ENCODE assay signal across 1 cellular context in genomic region chr10:22719406-22720042, GRCh38.
TF ChIP-seq lines count a peak whose summit lies in the region.

No MANE protein-coding gene starts in this region.

TF ChIP-seq in HEK293, 187 proteins besides CTCF, POLR2A, EP300 and RAD21 (continued from another document):
- no peak for TF ChIP-seq PBX3 (CRISPR knock-in tag; IDR thresholded peaks at IDR 0.05)
- TF ChIP-seq ZNF148 (tag by site-specific recombination; IDR thresholded peaks at IDR 0.05; ENCODE audit: borderline replicate concordance) = no peak
- TF ChIP-seq ZNF155 (tag by site-specific recombination; IDR thresholded peaks at IDR 0.05) = no peak
- TF ChIP-seq ZNF529 (tag by site-specific recombination; IDR thresholded peaks at IDR 0.05; ENCODE audit: insufficient replicate concordance) = no peak
- no peak; the same call in 1 of the 2 replicates for TF ChIP-seq GLI2 (tag by site-specific recombination; IDR thresholded peaks at IDR 0.05; ENCODE audit: borderline replicate concordance, low read depth)
- no peak for TF ChIP-seq BCL11A (tag by site-specific recombination; IDR thresholded peaks at IDR 0.05; ENCODE audit: low read depth)
- no peak for TF ChIP-seq SP7 (tag by site-specific recombination; IDR thresholded peaks at IDR 0.05)
- TF ChIP-seq ZNF23 (tag by site-specific recombination; IDR thresholded peaks at IDR 0.05; ENCODE audit: borderline replicate concordance) = no peak
- peak; percentile 76; the same call in 1 of the 2 replicates for TF ChIP-seq ZNF791 (tag by site-specific recombination; IDR thresholded peaks at IDR 0.05)
- TF ChIP-seq ZNF433 (tag by site-specific recombination; IDR thresholded peaks at IDR 0.05; ENCODE audit: low read depth) = peak; percentile 97
- TF ChIP-seq ZBTB44 (tag by site-specific recombination; IDR thresholded peaks at IDR 0.05) = no peak
- TF ChIP-seq ZNF157 (tag by site-specific recombination; IDR thresholded peaks at IDR 0.05) = no peak
- no peak for TF ChIP-seq HIC1 (tag by site-specific recombination; IDR thresholded peaks at IDR 0.05)
- TF ChIP-seq ZNF37A (tag by site-specific recombination; IDR thresholded peaks at IDR 0.05) = no peak
- TF ChIP-seq ZNF362 (tag by site-specific recombination; IDR thresholded peaks at IDR 0.05) = peak; percentile 35; the same call in 1 of the 2 replicates
- TF ChIP-seq ZFP41 (tag by site-specific recombination; IDR thresholded peaks at IDR 0.05; ENCODE audit: borderline replicate concordance) = no peak
- 0 out of 2 replicates have a peak, but pooled peaks have one; percentile 58 for TF ChIP-seq ZNF292 (tag by site-specific recombination; IDR thresholded peaks at IDR 0.05; ENCODE audit: borderline replicate concordance, low read depth)
- no peak for TF ChIP-seq ZNF488 (tag by site-specific recombination; IDR thresholded peaks at IDR 0.05)
- no peak for TF ChIP-seq ZNF571 (tag by site-specific recombination; IDR thresholded peaks at IDR 0.05)
- peak; percentile 88 for TF ChIP-seq ZNF266 (tag by site-specific recombination; IDR thresholded peaks at IDR 0.05; ENCODE audit: low read depth)
- TF ChIP-seq ZNF544 (tag by site-specific recombination; IDR thresholded peaks at IDR 0.05) = no peak
- no peak for TF ChIP-seq HOXD13 (CRISPR knock-in tag; IDR thresholded peaks at IDR 0.05; ENCODE audit: borderline replicate concordance)
- TF ChIP-seq ZNF391 (tag by site-specific recombination; IDR thresholded peaks at IDR 0.05; ENCODE audit: borderline replicate concordance, low read depth) = no peak
- no peak for TF ChIP-seq ZIC2 (tag by site-specific recombination; IDR thresholded peaks at IDR 0.05)
- TF ChIP-seq ZNF548 (tag by site-specific recombination; IDR thresholded peaks at IDR 0.05) = no peak
- no peak for TF ChIP-seq BCL6B (tag by site-specific recombination; IDR thresholded peaks at IDR 0.05)
- TF ChIP-seq EGR2 (tag by site-specific recombination; IDR thresholded peaks at IDR 0.05; ENCODE audit: low read depth) = no peak
- no peak for TF ChIP-seq ZNF792 (tag by site-specific recombination; IDR thresholded peaks at IDR 0.05)
TF ChIP-seq in HEK293: peak in this region for 48.
